In genomic region chr16:1691956-1692355, GRCh38 we compare ENCODE assay signal across 12 cellular contexts. TPM values are rescaled to one million over a fixed set of nuclear protein-coding genes. Genes with fewer than 3 reads are reported as not detected.
DNase-seq lines count a peak whose midpoint lies in the region; ATAC-seq, FAIRE-seq and TF ChIP-seq lines count a peak whose summit lies in the region.
"Had no signal": no experiment of that assay in that cellular context is flagged by ENCODE, and none has a peak within 500 bp of the region (broad histone marks: within the 10 kb centered on the region; RNA-seq: fewer than 3 reads in every experiment).

No MANE protein-coding gene starts in this region.

- TF ChIP-seq CTCF in bronchial epithelial cell (IDR thresholded peaks at IDR 0.05; ENCODE audit: insufficient read depth, low read length, severe bottlenecking) (no peak), kidney epithelial cell (IDR thresholded peaks at IDR 0.05; ENCODE audit: insufficient read depth, low read length, poor library complexity, severe bottlenecking) (no peak), testis (IDR thresholded peaks at IDR 0.05) (no peak)

- no peak overlapping the region for H3K4me3 ChIP-seq in bronchial epithelial cell (ENCODE audit: low read depth, low read length)
- no peak overlapping the region for H3K4me3 ChIP-seq in kidney epithelial cell (ENCODE audit: low read depth, low read length)
- H3K4me3 ChIP-seq in testis = no peak overlapping the region

- 94 to 97% methylated on average over 21 of the region's 21 CpGs for WGBS in testis, 2 donors

- no peaks in the 10 kb centered on the region for H3K27me3 ChIP-seq in bronchial epithelial cell (ENCODE audit: control insufficient read depth, insufficient read depth, low read length)
- H3K27me3 ChIP-seq in kidney epithelial cell (ENCODE audit: control insufficient read depth, insufficient read depth, low read length) = no peaks in the 10 kb centered on the region
- H3K27me3 ChIP-seq in testis = no peaks in the 10 kb centered on the region

- no peak for TF ChIP-seq POLR2A in testis (IDR thresholded peaks at IDR 0.05)

- intact Hi-C loops in testis (cut with DNase I; ENCODE audit: low total_unique reads) = no loop called here

- ATAC-seq in GM21381 (IDR thresholded peaks at IDR 0.05; ENCODE audit: unreplicated experiment) = no peak
- ATAC-seq in HG02798 (IDR thresholded peaks at IDR 0.05; ENCODE audit: poor library complexity, unreplicated experiment) = no peak

- H3K9me3 ChIP-seq in testis = no peaks in the 10 kb centered on the region

- no peak for FAIRE-seq in bronchial epithelial cell (lab: Jason Lieb, UNC)

- H3K27ac ChIP-seq in testis = no peak overlapping the region
- H3K27ac ChIP-seq: C4-2B had no signal

- peak; percentile 67 for DNase-seq in AG08396 (ENCODE audit: low spot score)
- DNase-seq in NCI-H226 = peak; percentile 93
- peak; percentile 91 for DNase-seq in bronchial epithelial cell (ENCODE audit: low read depth)
- peak; percentile 61 for DNase-seq in kidney epithelial cell (ENCODE audit: low read depth)
- no peak for DNase-seq in SIG-M5 treated with dmso at 0.1 percent for 504 hours (lab: John Stamatoyannopoulos, UW; ENCODE audit: unreplicated experiment)
- no peak for DNase-seq in testis
- DNase-seq: foreskin melanocyte, NCI-H1105, NCI-H526 treated with DMSO at 0.1 percent for 48 hours had no signal

- H3K36me3 ChIP-seq in bronchial epithelial cell (ENCODE audit: control insufficient read depth, insufficient read depth, low read length) = peaks cover 24% of the 10 kb centered on the region
- peaks cover 13% of the 10 kb centered on the region for H3K36me3 ChIP-seq in kidney epithelial cell (ENCODE audit: control insufficient read depth, insufficient read depth, low read length)
- H3K36me3 ChIP-seq in testis (ENCODE audit: low read depth, missing control alignments) = no peaks in the 10 kb centered on the region

- H3K4me1 ChIP-seq in testis = no peaks in the 10 kb centered on the region

RNA-seq across cellular contexts. Expression of gene JPT2, which starts 13.9 kb away (rescaled TPM):
- total RNA-seq in bronchial epithelial cell (55.0 and 59.2 TPM in 2 replicates), kidney epithelial cell (108 and 109 TPM in 2 replicates), testis (10 to 100 TPM; 25.8 to 27.9 TPM)
- polyA plus RNA-seq in testis (ENCODE audit: insufficient read depth, low read depth, low replicate concordance) = 45.2 TPM

RNA-seq across cellular contexts. Expression of gene MAPK8IP3, which starts 14.0 kb away (rescaled TPM):
- total RNA-seq in bronchial epithelial cell (24.5 and 28.7 TPM in 2 replicates), kidney epithelial cell (32.6 and 46.9 TPM in 2 replicates), testis (100 to 1,000 TPM; 128 to 154 TPM)
- polyA plus RNA-seq in testis (ENCODE audit: insufficient read depth, low read depth, low replicate concordance) = 52.7 TPM

Comparison
In these comparisons a context has a peak if more than half of its experiments do, and no peak if none do; other contexts are left out.
1. DNase-seq: peak in AG08396 (single experiment), NCI-H226 (single experiment), bronchial epithelial cell (single experiment) and kidney epithelial cell (single experiment); none in SIG-M5 treated with dmso at 0.1 percent for 504 hours (single experiment) and testis (single experiment).